20 cellular contexts compared by ENCODE assay signal in the genomic region with DNA sequence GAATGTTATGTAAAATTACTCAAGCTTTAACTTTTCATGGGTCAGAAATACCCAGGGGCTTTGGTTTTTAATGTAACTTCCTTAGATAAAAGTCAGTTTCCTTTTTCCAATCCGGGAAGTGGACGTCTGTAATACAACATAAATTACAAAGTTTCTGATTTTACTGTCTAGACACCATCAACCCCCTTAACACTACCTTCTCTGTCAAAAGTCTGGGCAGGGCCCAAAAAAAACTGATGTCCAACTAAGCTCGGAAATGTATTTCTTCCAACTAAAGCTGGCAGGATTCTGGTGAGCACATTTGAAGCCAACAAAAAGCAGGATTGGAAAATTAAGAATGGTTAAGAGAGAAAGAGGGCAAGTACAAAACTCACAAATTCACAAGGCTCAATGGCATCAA.
"Had no signal": no experiment of that assay in that cellular context is flagged by ENCODE, and none has a peak within 500 bp of the region (broad histone marks: within the 10 kb centered on the region; RNA-seq: fewer than 3 reads in every experiment).

No MANE protein-coding gene starts in this region.

- ATAC-seq: activated CD8-positive, alpha-beta T cell treated with anti-CD3 and anti-CD28 coated beads, Interleukin-2, amount 10 ng/mL, durations not matched to agents 7 days and 5 days; effector memory CD8-positive, alpha-beta T cell; foreskin keratinocyte; left lobe of liver had no signal

- H3K27ac Mint-ChIP-seq: activated CD8-positive, alpha-beta T cell treated with anti-CD3 and anti-CD28 coated beads, Interleukin-2, amount 10 ng/mL, durations not matched to agents 7 days and 5 days; effector memory CD8-positive, alpha-beta T cell; neural progenitor cell had no signal

- H3K27ac ChIP-seq: cardiac muscle cell, foreskin keratinocyte, neural progenitor cell, parathyroid adenoma, VCaP had no signal

- H3K4me3 ChIP-seq: cardiac muscle cell, heart left ventricle, neural progenitor cell had no signal

- H3K79me2 ChIP-seq: parathyroid adenoma had no signal

- H3K4me1 ChIP-seq: foreskin keratinocyte, neural progenitor cell, parathyroid adenoma had no signal

- H3K4me3 Mint-ChIP-seq: activated CD8-positive, alpha-beta T cell treated with anti-CD3 and anti-CD28 coated beads, Interleukin-2, amount 10 ng/mL, durations not matched to agents 7 days and 5 days; effector memory CD8-positive, alpha-beta T cell; neural progenitor cell had no signal

- H3K27me3 ChIP-seq: cardiac muscle cell, foreskin keratinocyte, heart left ventricle, neural progenitor cell had no signal

- H3K9me3 ChIP-seq: heart left ventricle had no signal

- H3K9ac ChIP-seq: neural progenitor cell, parathyroid adenoma had no signal

- H3K4me2 ChIP-seq: neural progenitor cell had no signal

- H3K36me3 ChIP-seq: cardiac muscle cell, heart left ventricle, neural progenitor cell had no signal

- FAIRE-seq: islet of Langerhans, small intestine had no signal

- H2AFZ ChIP-seq: neural progenitor cell, parathyroid adenoma had no signal

- DNase-seq: activated CD4-positive, alpha-beta T cell treated with anti-CD3 and anti-CD28 coated beads for 4 hours; activated CD8-positive, alpha-beta memory T cell treated with anti-CD3 and anti-CD28 coated beads, Interleukin-2, amount 50 U/mL, for 48 hours; activated CD8-positive, alpha-beta T cell treated with anti-CD3 and anti-CD28 coated beads, Interleukin-2, amount 10 ng/mL, durations not matched to agents 7 days and 5 days; activated naive CD4-positive, alpha-beta T cell; aorta; cortex of kidney; effector memory CD8-positive, alpha-beta T cell; foreskin keratinocyte; heart left ventricle; mesendoderm; small intestine; SW 1271; T-helper 9 cell; trophoblast cell had no signal

- H3K9me3 Mint-ChIP-seq: effector memory CD8-positive, alpha-beta T cell had no signal
